Comparison of ENCODE assay signal across 19 cellular contexts in the genomic region with DNA sequence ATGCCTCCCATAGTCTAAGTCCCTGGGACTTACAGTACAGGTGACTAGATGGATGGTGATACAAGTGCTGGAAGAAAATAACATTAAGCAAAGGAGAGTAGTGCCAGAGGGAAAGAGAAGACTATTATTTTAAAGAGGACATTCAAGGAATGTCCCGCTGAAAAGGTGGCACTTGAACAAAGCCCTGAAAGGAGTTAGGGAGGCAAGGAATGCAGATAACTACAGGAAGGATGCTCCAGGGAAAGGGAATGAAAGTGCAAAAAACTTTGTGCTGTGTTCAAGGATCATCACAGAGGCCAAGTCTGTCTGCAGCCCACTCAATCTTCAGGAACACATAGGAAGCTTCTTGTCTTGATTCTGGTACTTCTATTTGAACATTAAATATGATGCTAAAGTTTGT. TPM values are rescaled to one million over a fixed set of nuclear protein-coding genes. Genes with fewer than 3 reads are reported as not detected.
DNase-seq lines count a peak whose midpoint lies in the region; ATAC-seq, FAIRE-seq and TF ChIP-seq lines count a peak whose summit lies in the region.
"Had no signal": no experiment of that assay in that cellular context is flagged by ENCODE, and none has a peak within 500 bp of the region (broad histone marks: within the 10 kb centered on the region; RNA-seq: fewer than 3 reads in every experiment).

No MANE protein-coding gene starts in this region.

- ATAC-seq in GM23338 (peak; percentile 79), K562 (peak; percentile 32)
- ATAC-seq: HCT116 had no signal

- H3K4me1 Mint-ChIP-seq in GM23338, result peaks cover 6% of the 10 kb centered on the region; the same call in 2 of the 3 replicates

- no peak overlapping the region for H3K27ac Mint-ChIP-seq in GM23338
- H3K27ac Mint-ChIP-seq: CD14-positive monocyte; CD4-positive, alpha-beta memory T cell; HFFc6 had no signal

- no peaks in the 10 kb centered on the region for H3F3A ChIP-seq in GM23338 (replicated peaks; ENCODE audit: low read depth)

- H3K36me3 ChIP-seq in GM23338 (ENCODE audit: insufficient read depth), result no peaks in the 10 kb centered on the region
- peaks cover 47% of the 10 kb centered on the region for H3K36me3 ChIP-seq in K562 (ENCODE audit: control insufficient read depth, insufficient read depth, low read length)

- no peak for TF ChIP-seq POLR2A in K562 (conservative IDR thresholded peaks at IDR 0.05)

- intact Hi-C loops in K562 (cut with micrococcal nuclease), result no loop called here

- H3K4me3 Mint-ChIP-seq in GM23338, result no peak overlapping the region
- H3K4me3 Mint-ChIP-seq: CD14-positive monocyte; CD4-positive, alpha-beta memory T cell; HFFc6 had no signal

- POLR2A ChIA-PET in K562 (lab: Yijun Ruan, JAX), result no interaction called here

- no peaks in the 10 kb centered on the region for H3K27me3 Mint-ChIP-seq in GM23338 (ENCODE audit: insufficient read depth, low read depth, poor library complexity)
- H3K27me3 Mint-ChIP-seq: CD4-positive, alpha-beta memory T cell had no signal

- H3K27me3 ChIP-seq in GM23338 (ENCODE audit: insufficient read depth) (no peaks in the 10 kb centered on the region), K562 (ENCODE audit: control insufficient read depth in 2 of 2, insufficient read depth in 2 of 2, low read length in 2 of 2) (no peaks in the 10 kb centered on the region)
- H3K27me3 ChIP-seq: BLaER1 had no signal

- CTCF ChIA-PET in K562 (lab: Yijun Ruan, JAX; ENCODE audit: low intra/inter-chr PET ratio), result no interaction called here

- H4K20me1 ChIP-seq in GM23338 (replicated peaks; ENCODE audit: insufficient read depth) (no peaks in the 10 kb centered on the region; the same call in 1 of the 2 replicates), K562 (replicated peaks; ENCODE audit: control insufficient read depth, insufficient read depth, low read length) (no peaks in the 10 kb centered on the region)
- H4K20me1 ChIP-seq: BLaER1 had no signal

- H3K79me2 ChIP-seq in GM23338 (replicated peaks; ENCODE audit: insufficient read depth) (no peaks in the 10 kb centered on the region), K562 (ENCODE audit: control insufficient read depth, insufficient read depth, low read length) (peaks cover 14% of the 10 kb centered on the region; the same call in 2 of the 3 replicates)

- no peak for TF ChIP-seq EP300 in K562 (IDR thresholded peaks at IDR 0.05; ENCODE audit: low read length)

- H2AFZ ChIP-seq in GM23338 (no peak overlapping the region), K562 (ENCODE audit: low read depth, low read length) (no peak overlapping the region)

- in situ Hi-C loops in K562 (cut with MboI), result no loop called here

- no peaks in the 10 kb centered on the region for H3K9me1 ChIP-seq in K562 (ENCODE audit: control insufficient read depth, insufficient read depth, low read length)

- no peaks in the 10 kb centered on the region for H3K9me3 Mint-ChIP-seq in GM23338
- H3K9me3 Mint-ChIP-seq: CD14-positive monocyte; CD4-positive, alpha-beta memory T cell; HFFc6 had no signal

- peak; percentile 74 for DNase-seq in GM23338 (ENCODE audit: low spot score)
- DNase-seq in K562 (ENCODE audit: extremely low read depth in 1 of 4, low spot score in 3 of 4), result no peak
- DNase-seq in iPS-NIHi11 (ENCODE audit: low spot score), result peak; percentile 16
- DNase-seq in NCI-H1417 (lab: John Stamatoyannopoulos, UW), result no peak
- DNase-seq in NCI-H2171 treated with DMSO at 0.1 percent for 48 hours (lab: John Stamatoyannopoulos, UW), result no peak
- no peak for DNase-seq in kidney glomerular epithelial cell (lab: John Stamatoyannopoulos, UW)
- no peak for DNase-seq in activated CD4-positive, alpha-beta T cell treated with anti-CD3 and anti-CD28 coated beads for 48 hours
- DNase-seq: 8988T; CD4-positive, alpha-beta memory T cell; DMS153; DMS79; GF-D8; GOT3; HFFc6; IMR-90 had no signal

- H3K27ac ChIP-seq in GM23338 (ENCODE audit: low read depth), result no peak overlapping the region
- H3K27ac ChIP-seq in K562 (ENCODE audit: extremely low read depth, low read depth, low read length), result no peak overlapping the region
- H3K27ac ChIP-seq: BLaER1, HL-60 had no signal

- no peaks in the 10 kb centered on the region for H3K9me2 ChIP-seq in GM23338 (ENCODE audit: insufficient read depth)

- H3K36me3 Mint-ChIP-seq in GM23338 (ENCODE audit: low read depth), result no peaks in the 10 kb centered on the region

- H3K4me1 ChIP-seq in GM23338 (ENCODE audit: insufficient read depth) (no peaks in the 10 kb centered on the region), K562 (replicated peaks in 1 of 2; ENCODE audit: control insufficient read depth in 2 of 2, insufficient read depth in 2 of 2, low read length in 2 of 2) (no peaks in the 10 kb centered on the region)
- H3K4me1 ChIP-seq: BLaER1 had no signal

- H3K9me3 ChIP-seq in K562 (replicated peaks; ENCODE audit: control insufficient read depth, insufficient read depth, low read depth, low read length), result no peaks in the 10 kb centered on the region
- H3K9me3 ChIP-seq: BLaER1 had no signal

- no peak for TF ChIP-seq RAD21 in K562 (CRISPR knock-in tag; conservative IDR thresholded peaks at IDR 0.05 in 1 of 2, IDR thresholded peaks at IDR 0.05 in 1 of 2)

- H3K4me2 ChIP-seq in GM23338, result no peak overlapping the region
- no peak overlapping the region for H3K4me2 ChIP-seq in K562 (ENCODE audit: insufficient read depth, low read length)
- H3K4me2 ChIP-seq: BLaER1 had no signal

- H3K9ac ChIP-seq in K562 (ENCODE audit: insufficient read depth in 1 of 2, low read depth in 2 of 2, low read length in 2 of 2), result no peak overlapping the region
- H3K9ac ChIP-seq: BLaER1 had no signal

- no peak overlapping the region for H3K4me3 ChIP-seq in GM23338
- H3K4me3 ChIP-seq in K562, result no peak overlapping the region
- H3K4me3 ChIP-seq: BLaER1 had no signal

- no peak for FAIRE-seq in K562 (lab: Jason Lieb, UNC)

- TF ChIP-seq CTCF in GM23338 (conservative IDR thresholded peaks at IDR 0.05; ENCODE audit: low read depth in 2 of 2) (no peak), K562 (IDR thresholded peaks at IDR 0.05 in 2 of 3, conservative IDR thresholded peaks at IDR 0.05 in 1 of 3; ENCODE audit: insufficient read depth in 2 of 3, low read depth in 1 of 3, low read length in 3 of 3) (no peak)

- BruUV-seq in K562 (replicated peaks; lab: Mats Ljungman, UMichigan), result no TSS peak

- WGBS in K562 (ENCODE audit: insufficient coverage, low coverage, missing lambda C conversion rate), result 68% methylated on average over 1 of the region's 1 CpG

TF ChIP-seq in GM23338, 12 proteins besides CTCF, POLR2A, EP300 and RAD21 (continues in another document):
- TF ChIP-seq NANOG (IDR thresholded peaks at IDR 0.05; ENCODE audit: borderline replicate concordance) (no peak), POLR2AphosphoS5 (IDR thresholded peaks at IDR 0.05; ENCODE audit: low read depth) (no peak), EZH2phosphoT487 (IDR thresholded peaks at IDR 0.05; ENCODE audit: unreplicated experiment) (no peak)

TF ChIP-seq in K562, 482 proteins besides CTCF, POLR2A, EP300 and RAD21 (continues in another document):
- TF ChIP-seq ZNF224 (CRISPR knock-in tag; IDR thresholded peaks at IDR 0.05) (no peak), SMARCA5 (IDR thresholded peaks at IDR 0.05) (no peak)

RNA-seq across cellular contexts. Expression of gene ANKMY2, which starts 14.9 kb away (rescaled TPM):
- total RNA-seq in GM23338 (2014; rRNA removed; shearing (Covaris generic)), result 9.2 and 9.5 TPM in 2 replicates
- polyA plus RNA-seq in GM23338 (2016; fragmentation: Nextera tagmentation; extraction: Ambion mirVana) (3.1 and 4.4 TPM in 2 replicates), K562 (2011; rRNA removed) (58.5 and 71.5 TPM in 2 replicates), K562 (2014; fragmentation: Illumina TruSeq; extraction: Trizol) (45.7 and 48.8 TPM in 2 replicates), K562 (2014; fragmentation: Nextera tagmentation; extraction: Ambion mirVana) (10 to 100 TPM; 38.9 to 70.3 TPM), K562 (2014; rRNA removed) (45.7 and 48.4 TPM in 2 replicates)
- 32.4 and 48.1 TPM in 2 replicates for total RNA-seq in K562 (2011; cell fraction: chromatin; rRNA removed; ENCODE audit: low replicate concordance)
- total RNA-seq in K562 (2011; cell fraction: nucleolus; rRNA removed), result 19.8 and 24.7 TPM in 2 replicates
- total RNA-seq in K562 (2011; cell fraction: nucleoplasm; rRNA removed), result 20.9 and 23.6 TPM in 2 replicates
- total RNA-seq in K562 (2014; rRNA removed) (41.1 and 41.4 TPM in 2 replicates), K562 (2014; rRNA removed; fragmentation: Illumina TruSeq; extraction: Trizol) (57.0 and 64.3 TPM in 2 replicates), K562 (2015; rRNA removed; fragmentation: Illumina TruSeq; extraction: Trizol) (48.7 and 52.6 TPM in 2 replicates), K562 (2021) (43.7 and 44.0 TPM in 2 replicates)
- 17.1 and 33.8 TPM in 2 replicates for polyA plus RNA-seq in K562 (2011; cell fraction: cytosol; rRNA removed)
- 37.1 and 45.7 TPM in 2 replicates for polyA plus RNA-seq in K562 (2011; cell fraction: nucleus; rRNA removed)
- polyA plus RNA-seq in K562 (2012), result 42.1 and 43.9 TPM in 2 replicates
- 78.8 and 85.3 TPM in 2 replicates for polyA minus RNA-seq in K562 (2011; rRNA and poly(A)+ RNA removed)
- polyA minus RNA-seq in K562 (2011; cell fraction: cytosol; rRNA and poly(A)+ RNA removed), result 22.1 and 26.2 TPM in 2 replicates
- polyA minus RNA-seq in K562 (2011; cell fraction: nucleus; rRNA and poly(A)+ RNA removed), result 21.3 and 34.0 TPM in 2 replicates

RNA-seq across cellular contexts. Expression of gene BZW2, which starts 15.3 kb away (rescaled TPM):
- total RNA-seq in GM23338 (2014; rRNA removed; shearing (Covaris generic)), result 95.3 and 108 TPM in 2 replicates
- 83.9 and 88.8 TPM in 2 replicates for polyA plus RNA-seq in GM23338 (2016; fragmentation: Nextera tagmentation; extraction: Ambion mirVana)
- 46.8 and 66.2 TPM in 2 replicates for total RNA-seq in K562 (2011; cell fraction: chromatin; rRNA removed; ENCODE audit: low replicate concordance)
- 32.0 and 35.4 TPM in 2 replicates for total RNA-seq in K562 (2011; cell fraction: nucleolus; rRNA removed)
- 50.6 and 71.3 TPM in 2 replicates for total RNA-seq in K562 (2011; cell fraction: nucleoplasm; rRNA removed)
- total RNA-seq in K562 (2014; rRNA removed), result 133 and 168 TPM in 2 replicates
- total RNA-seq in K562 (2014; rRNA removed; fragmentation: Illumina TruSeq; extraction: Trizol), result 188 and 204 TPM in 2 replicates
- 163 and 167 TPM in 2 replicates for total RNA-seq in K562 (2015; rRNA removed; fragmentation: Illumina TruSeq; extraction: Trizol)
- total RNA-seq in K562 (2021), result 146 and 159 TPM in 2 replicates
- polyA plus RNA-seq in K562 (2011; rRNA removed), result 140 and 155 TPM in 2 replicates
- polyA plus RNA-seq in K562 (2011; cell fraction: cytosol; rRNA removed), result 65.1 and 82.4 TPM in 2 replicates
- 52.4 and 74.8 TPM in 2 replicates for polyA plus RNA-seq in K562 (2011; cell fraction: nucleus; rRNA removed)
- polyA plus RNA-seq in K562 (2012), result 130 and 147 TPM in 2 replicates
- polyA plus RNA-seq in K562 (2014; fragmentation: Illumina TruSeq; extraction: Trizol), result 222 and 244 TPM in 2 replicates
- 100 to 1,000 TPM; 251 to 316 TPM for polyA plus RNA-seq in K562 (2014; fragmentation: Nextera tagmentation; extraction: Ambion mirVana)
- polyA plus RNA-seq in K562 (2014; rRNA removed), result 137 and 173 TPM in 2 replicates
- 77.1 and 82.6 TPM in 2 replicates for polyA minus RNA-seq in K562 (2011; rRNA and poly(A)+ RNA removed)
- polyA minus RNA-seq in K562 (2011; cell fraction: cytosol; rRNA and poly(A)+ RNA removed), result 80.0 and 90.3 TPM in 2 replicates
- polyA minus RNA-seq in K562 (2011; cell fraction: nucleus; rRNA and poly(A)+ RNA removed), result 16.7 and 29.4 TPM in 2 replicates

Comparison
In these comparisons a context has a peak if more than half of its experiments do, and no peak if none do; other contexts are left out.
1. DNase-seq: peak in GM23338 (single experiment) and iPS-NIHi11 (single experiment); none in K562 (0 of 4), NCI-H1417 (0 of 3), NCI-H2171 treated with DMSO at 0.1 percent for 48 hours (single experiment), kidney glomerular epithelial cell (single experiment) and activated CD4-positive, alpha-beta T cell treated with anti-CD3 and anti-CD28 coated beads for 48 hours (single experiment).